3 cellular contexts compared by ENCODE assay signal in genomic region chr3:834679-835078, GRCh38.
"Had no signal": no experiment of that assay in that cellular context is flagged by ENCODE, and none has a peak within 500 bp of the region (broad histone marks: within the 10 kb centered on the region; RNA-seq: fewer than 3 reads in every experiment).

No MANE protein-coding gene starts in this region.

- ATAC-seq: GM12878 had no signal

- DNase-seq: GDM1, GF-D8 had no signal

- H3K4me3 ChIP-seq: GM12878 had no signal
